Comparison of ENCODE assay signal across 9 cellular contexts in the genomic region with DNA sequence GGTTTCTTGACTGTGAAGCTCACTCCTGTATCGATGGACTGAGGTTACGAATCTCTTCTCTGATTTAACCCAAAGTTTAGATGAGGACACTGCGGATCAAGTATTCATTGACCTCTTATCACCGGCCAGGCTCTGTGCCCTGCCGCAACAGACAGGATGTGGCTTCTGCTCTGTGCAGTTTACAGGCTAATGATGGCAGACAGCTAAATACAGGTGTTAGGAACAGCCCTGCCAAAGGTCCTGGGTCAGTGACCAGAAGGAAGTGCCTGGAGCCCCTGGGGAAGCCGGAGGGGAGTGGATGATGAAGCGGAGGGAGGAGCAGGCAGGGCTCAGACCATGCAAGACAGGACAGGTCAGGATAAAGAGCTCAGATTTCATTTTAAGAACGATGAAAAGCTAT. TPM values are rescaled to one million over a fixed set of nuclear protein-coding genes. Genes with fewer than 3 reads are reported as not detected.
A peak's percentile ranks its signal among the peaks of the same experiment; 100 is the strongest.
DNase-seq lines count a peak whose midpoint lies in the region; ATAC-seq and TF ChIP-seq lines count a peak whose summit lies in the region.
"Had no signal": no experiment of that assay in that cellular context is flagged by ENCODE, and none has a peak within 500 bp of the region (broad histone marks: within the 10 kb centered on the region; RNA-seq: fewer than 3 reads in every experiment).

No MANE protein-coding gene starts in this region.

- peak; percentile 68 for ATAC-seq in GM19324 (IDR thresholded peaks at IDR 0.05; ENCODE audit: low FRiP score, unreplicated experiment)
- ATAC-seq in HG02938 (IDR thresholded peaks at IDR 0.05; ENCODE audit: unreplicated experiment): peak; percentile 55

- H3K27ac ChIP-seq in coronary artery: no peak overlapping the region
- H3K27ac ChIP-seq: ovary had no signal

- peak; percentile 74 for DNase-seq in RPMI7951 (ENCODE audit: low read depth)
- no peak for DNase-seq in neural crest cell (ENCODE audit: low read depth, low spot score)
- DNase-seq in midbrain (lab: John Stamatoyannopoulos, UW): no peak
- no peak for DNase-seq in coronary artery (ENCODE audit: low spot score)
- DNase-seq in AG08395 (ENCODE audit: low spot score): no peak
- DNase-seq: NCI-H1105 treated with DMSO at 0.1 percent for 48 hours had no signal

- no peak for TF ChIP-seq CTCF in neural crest cell (conservative IDR thresholded peaks at IDR 0.05)
- no peak for TF ChIP-seq CTCF in coronary artery (IDR thresholded peaks at IDR 0.05)

- H3K27ac Mint-ChIP-seq in neural crest cell (ENCODE audit: unreplicated experiment): peak overlapping the region; percentile 86

- H3K4me3 Mint-ChIP-seq in neural crest cell: no peak overlapping the region

- no peak overlapping the region for H3K4me3 ChIP-seq in coronary artery
- H3K4me3 ChIP-seq: ovary had no signal

- peaks cover 25% of the 10 kb centered on the region for H3K4me1 Mint-ChIP-seq in neural crest cell

- peaks cover 2% of the 10 kb centered on the region for H3K27me3 Mint-ChIP-seq in neural crest cell (ENCODE audit: low read depth)

- H3K36me3 Mint-ChIP-seq in neural crest cell (ENCODE audit: low read depth): peaks cover 2% of the 10 kb centered on the region

- H3K9me3 Mint-ChIP-seq in neural crest cell: peaks cover 2% of the 10 kb centered on the region

RNA-seq across cellular contexts. Expression of gene HAPSTR1, which starts 44.4 kb away (rescaled TPM):
- total RNA-seq in RPMI7951 (2014; rRNA removed; shearing (Covaris generic)): 32.6 and 35.9 TPM in 2 replicates
- 80.1 and 81.1 TPM in 2 replicates for total RNA-seq in neural crest cell
